Comparison of ENCODE assay signal across 14 cellular contexts in genomic region chr5:411728-412127, GRCh38. TPM values are rescaled to one million over a fixed set of nuclear protein-coding genes. Genes with fewer than 3 reads are reported as not detected.
DNase-seq lines count a peak whose midpoint lies in the region; ATAC-seq lines count a peak whose summit lies in the region.
"Had no signal": no experiment of that assay in that cellular context is flagged by ENCODE, and none has a peak within 500 bp of the region (broad histone marks: within the 10 kb centered on the region; RNA-seq: fewer than 3 reads in every experiment).

No MANE protein-coding gene starts in this region.

- peak overlapping the region; percentile 57 for H3K27ac Mint-ChIP-seq in activated naive CD8-positive, alpha-beta T cell treated with anti-CD3 and anti-CD28 coated beads, Interleukin-2, amount 50 U/mL, for 24 hours

- no peaks in the 10 kb centered on the region for H3K9me3 Mint-ChIP-seq in activated naive CD8-positive, alpha-beta T cell treated with anti-CD3 and anti-CD28 coated beads, Interleukin-2, amount 50 U/mL, for 24 hours
- H3K9me3 Mint-ChIP-seq: nephron had no signal

- peak; percentile 88 for ATAC-seq in activated naive CD8-positive, alpha-beta T cell treated with anti-CD3 and anti-CD28 coated beads, Interleukin-2, amount 50 U/mL, for 24 hours
- no peak for ATAC-seq in GM21528 (IDR thresholded peaks at IDR 0.05; ENCODE audit: low FRiP score, unreplicated experiment)
- ATAC-seq: left ventricle myocardium superior had no signal

- H3K4me1 Mint-ChIP-seq in activated naive CD8-positive, alpha-beta T cell treated with anti-CD3 and anti-CD28 coated beads, Interleukin-2, amount 50 U/mL, for 24 hours = peaks cover 39% of the 10 kb centered on the region

- H3K27me3 Mint-ChIP-seq in activated naive CD8-positive, alpha-beta T cell treated with anti-CD3 and anti-CD28 coated beads, Interleukin-2, amount 50 U/mL, for 24 hours = peaks cover 4% of the 10 kb centered on the region

- H3K4me3 Mint-ChIP-seq in activated naive CD8-positive, alpha-beta T cell treated with anti-CD3 and anti-CD28 coated beads, Interleukin-2, amount 50 U/mL, for 24 hours = no peak overlapping the region
- H3K4me3 Mint-ChIP-seq: nephron had no signal

- H3K36me3 Mint-ChIP-seq in activated naive CD8-positive, alpha-beta T cell treated with anti-CD3 and anti-CD28 coated beads, Interleukin-2, amount 50 U/mL, for 24 hours (ENCODE audit: low read depth) = peaks cover 11% of the 10 kb centered on the region

- peak; percentile 73 for DNase-seq in activated effector memory CD4-positive, alpha-beta T cell treated with anti-CD3 and anti-CD28 coated beads, Interleukin-2, amount 50 U/mL, for 16 hours
- DNase-seq in activated effector memory CD4-positive, alpha-beta T cell treated with Interleukin-2 at 50 U/mL for 16 hours = no peak
- DNase-seq in NCI-H2227 (lab: John Stamatoyannopoulos, UW; ENCODE audit: unreplicated experiment) = peak; percentile 52
- peak; percentile 61 for DNase-seq in activated naive CD8-positive, alpha-beta T cell treated with anti-CD3 and anti-CD28 coated beads, Interleukin-2, amount 50 U/mL, for 24 hours
- peak; percentile 63 for DNase-seq in stimulated activated CD4-positive, alpha-beta T cell treated with anti-CD3 and anti-CD28 coated beads, Interleukin-4, amount 100 ng/mL, for 24 hours
- no peak for DNase-seq in SK-N-DZ (ENCODE audit: low spot score)
- no peak for DNase-seq in glomerular visceral epithelial cell (ENCODE audit: extremely low spot score)
- DNase-seq: brain microvascular endothelial cell; effector CD4-positive, alpha-beta T cell; GM23248; left ventricle myocardium superior; NCI-H1105 had no signal

RNA-seq across cellular contexts. Expression of gene EXOC3, which starts 31.2 kb away (rescaled TPM):
- polyA plus RNA-seq in SK-N-DZ (2014; cell fraction: cytosol; rRNA removed) = 17.0 and 18.3 TPM in 2 replicates
- 31.7 and 46.3 TPM in 2 replicates for polyA plus RNA-seq in SK-N-DZ (2014; cell fraction: nucleus; rRNA removed)

Comparison
In these comparisons a context has a peak if more than half of its experiments do, and no peak if none do; other contexts are left out.
1. DNase-seq: peak in activated effector memory CD4-positive, alpha-beta T cell treated with anti-CD3 and anti-CD28 coated beads, Interleukin-2, amount 50 U/mL, for 16 hours (single experiment), NCI-H2227 (single experiment), activated naive CD8-positive, alpha-beta T cell treated with anti-CD3 and anti-CD28 coated beads, Interleukin-2, amount 50 U/mL, for 24 hours (single experiment) and stimulated activated CD4-positive, alpha-beta T cell treated with anti-CD3 and anti-CD28 coated beads, Interleukin-4, amount 100 ng/mL, for 24 hours (single experiment); none in activated effector memory CD4-positive, alpha-beta T cell treated with Interleukin-2 at 50 U/mL for 16 hours (single experiment), SK-N-DZ (single experiment) and glomerular visceral epithelial cell (single experiment).